Comparison of ENCODE assay signal across 9 cellular contexts in genomic region chr18:3869848-3870247, GRCh38.
A peak's percentile ranks its signal among the peaks of the same experiment; 100 is the strongest.
DNase-seq lines count a peak whose midpoint lies in the region; ATAC-seq and TF ChIP-seq lines count a peak whose summit lies in the region.
"Had no signal": no experiment of that assay in that cellular context is flagged by ENCODE, and none has a peak within 500 bp of the region (broad histone marks: within the 10 kb centered on the region; RNA-seq: fewer than 3 reads in every experiment).

No MANE protein-coding gene starts in this region.

- no peak overlapping the region for H3K27ac ChIP-seq in ascending aorta

- H3K4me1 ChIP-seq in ascending aorta, result peaks cover 0 to 6% of the 10 kb centered on the region in 2 donors

- H3K27me3 Mint-ChIP-seq in T-helper 2 cell treated with Interferon-gamma antibody and Interleukin-4, amounts not matched to agents 5 μg/mL and 100 μg/mL, for 36 hours (ENCODE audit: low read depth), result peaks cover 17% of the 10 kb centered on the region

- TF ChIP-seq CTCF in GM10266 (IDR thresholded peaks at IDR 0.05; ENCODE audit: control insufficient read depth, insufficient read depth, low read depth, missing control alignments), result peak; percentile 18
- peak in 2 of 3 experiments; percentile 35 to 43 for TF ChIP-seq CTCF in ascending aorta (IDR thresholded peaks at IDR 0.05)

- ATAC-seq in GM21529 (IDR thresholded peaks at IDR 0.05; ENCODE audit: unreplicated experiment), result no peak

- no peaks in the 10 kb centered on the region for H3K4me1 Mint-ChIP-seq in T-helper 2 cell treated with Interferon-gamma antibody and Interleukin-4, amounts not matched to agents 5 μg/mL and 100 μg/mL, for 36 hours (ENCODE audit: low read depth)

- no peak overlapping the region for H3K4me3 ChIP-seq in ascending aorta

- H3K36me3 Mint-ChIP-seq in T-helper 2 cell treated with Interferon-gamma antibody and Interleukin-4, amounts not matched to agents 5 μg/mL and 100 μg/mL, for 36 hours (ENCODE audit: low read depth), result no peaks in the 10 kb centered on the region

- H3K36me3 ChIP-seq in ascending aorta, result no peaks in the 10 kb centered on the region

- DNase-seq in GM10266 (ENCODE audit: extremely low spot score), result no peak
- DNase-seq in NCI-H1694 (lab: John Stamatoyannopoulos, UW), result peak; percentile 53
- DNase-seq in ascending aorta (ENCODE audit: low spot score in 2 of 2), result no peak
- DNase-seq in left kidney (ENCODE audit: low read depth, low spot score), result peak; percentile 82
- no peak for DNase-seq in T-helper 2 cell treated with Interferon-gamma antibody and Interleukin-4, amounts not matched to agents 5 μg/mL and 100 μg/mL, for 36 hours (ENCODE audit: low spot score)
- DNase-seq in activated CD4-positive, alpha-beta T cell treated with anti-CD3 and anti-CD28 coated beads, Interleukin-2, amount 50 U/mL, for 4 hours, result no peak
- DNase-seq in stimulated activated CD4-positive, alpha-beta T cell treated with anti-CD3 and anti-CD28 coated beads, Interleukin-2, amount 100 ng/mL, for 24 hours, result no peak
- DNase-seq: right cardiac atrium had no signal

- H3K9me3 ChIP-seq in ascending aorta, result no peaks in the 10 kb centered on the region

- H3K4me3 Mint-ChIP-seq in T-helper 2 cell treated with Interferon-gamma antibody and Interleukin-4, amounts not matched to agents 5 μg/mL and 100 μg/mL, for 36 hours, result no peak overlapping the region

- no peak overlapping the region for H3K27ac Mint-ChIP-seq in T-helper 2 cell treated with Interferon-gamma antibody and Interleukin-4, amounts not matched to agents 5 μg/mL and 100 μg/mL, for 36 hours

- H3K9me3 Mint-ChIP-seq in T-helper 2 cell treated with Interferon-gamma antibody and Interleukin-4, amounts not matched to agents 5 μg/mL and 100 μg/mL, for 36 hours, result no peaks in the 10 kb centered on the region

- no peaks in the 10 kb centered on the region for H3K27me3 ChIP-seq in ascending aorta

- intact Hi-C loops in ascending aorta (cut with DNase I), result loop anchor here (1.0 to 10.0 kb wide), 6 partner anchors 37 to 585 kb away; no protein-coding TSS in a partner anchor

Comparison
In these comparisons a context has a peak if more than half of its experiments do, and no peak if none do; other contexts are left out.
1. DNase-seq: peak in NCI-H1694 (single experiment) and left kidney (single experiment); none in GM10266 (single experiment), ascending aorta (0 of 2), T-helper 2 cell treated with Interferon-gamma antibody and Interleukin-4, amounts not matched to agents 5 μg/mL and 100 μg/mL, for 36 hours (single experiment), activated CD4-positive, alpha-beta T cell treated with anti-CD3 and anti-CD28 coated beads, Interleukin-2, amount 50 U/mL, for 4 hours (0 of 2) and stimulated activated CD4-positive, alpha-beta T cell treated with anti-CD3 and anti-CD28 coated beads, Interleukin-2, amount 100 ng/mL, for 24 hours (0 of 2).